In the genomic region with DNA sequence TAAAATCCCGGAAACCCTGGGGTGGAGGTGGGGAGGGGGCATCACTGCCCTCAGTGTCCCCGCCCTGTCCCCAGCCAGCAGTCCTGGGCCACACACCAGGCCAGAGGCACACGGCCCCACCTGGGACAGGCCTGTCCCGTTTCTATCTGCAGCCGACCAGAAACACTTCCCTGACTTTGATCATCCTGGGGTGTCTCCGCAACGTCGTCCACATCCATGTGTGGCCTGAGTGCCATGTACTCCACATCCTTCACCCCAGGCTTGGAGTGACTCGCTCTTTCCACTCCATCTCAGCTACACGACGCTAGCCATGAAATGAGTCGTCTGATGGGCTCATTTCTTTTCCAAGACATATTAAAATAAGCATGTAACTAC, we compare ENCODE assay signal across 15 cellular contexts. TPM values are rescaled to one million over a fixed set of nuclear protein-coding genes. Genes with fewer than 3 reads are reported as not detected.
DNase-seq lines count a peak whose midpoint lies in the region; ATAC-seq and TF ChIP-seq lines count a peak whose summit lies in the region.
"Had no signal": no experiment of that assay in that cellular context is flagged by ENCODE, and none has a peak within 500 bp of the region (broad histone marks: within the 10 kb centered on the region; RNA-seq: fewer than 3 reads in every experiment).

No MANE protein-coding gene starts in this region.

- ATAC-seq in Right ventricle myocardium superior (ENCODE audit: poor library complexity) (no peak), left ventricle myocardium superior (no peak)
- no peak for ATAC-seq in effector memory CD8-positive, alpha-beta T cell (replicated peaks)
- ATAC-seq: naive thymus-derived CD4-positive, alpha-beta T cell; upper lobe of right lung had no signal

- 67% methylated on average over 12 of the region's 12 CpGs for WGBS in hepatocyte (ENCODE audit: low lambda C conversion rate, missing lambda C conversion rate)

- H3K9me3 Mint-ChIP-seq in effector memory CD8-positive, alpha-beta T cell = no peaks in the 10 kb centered on the region
- H3K9me3 Mint-ChIP-seq: activated T-cell treated with anti-CD3 and anti-CD28 coated beads, Interleukin-2, amount 50 U/mL, for 24 hours; naive thymus-derived CD4-positive, alpha-beta T cell had no signal

- H3K27me3 Mint-ChIP-seq in effector memory CD8-positive, alpha-beta T cell = no peaks in the 10 kb centered on the region
- H3K27me3 Mint-ChIP-seq: activated T-cell treated with anti-CD3 and anti-CD28 coated beads, Interleukin-2, amount 50 U/mL, for 24 hours; naive thymus-derived CD4-positive, alpha-beta T cell had no signal

- no peaks in the 10 kb centered on the region for H3K79me2 ChIP-seq in hepatocyte

- no peak for TF ChIP-seq CTCF in hepatocyte (IDR thresholded peaks at IDR 0.05; ENCODE audit: poor library complexity)

- peak overlapping the region; percentile 49 for H3K27ac ChIP-seq in hepatocyte
- H3K27ac ChIP-seq: upper lobe of right lung had no signal

- H3K27ac Mint-ChIP-seq in effector memory CD8-positive, alpha-beta T cell = no peak overlapping the region
- H3K27ac Mint-ChIP-seq: activated T-cell treated with anti-CD3 and anti-CD28 coated beads, Interleukin-2, amount 50 U/mL, for 24 hours had no signal

- no peaks in the 10 kb centered on the region for H3K27me3 ChIP-seq in hepatocyte
- H3K27me3 ChIP-seq: body of pancreas, upper lobe of right lung had no signal

- H3K4me1 ChIP-seq in hepatocyte (ENCODE audit: insufficient read depth) = peaks cover 17% of the 10 kb centered on the region
- H3K4me1 ChIP-seq: body of pancreas, upper lobe of right lung had no signal

- H3K9me3 ChIP-seq in hepatocyte (ENCODE audit: low read depth) = no peaks in the 10 kb centered on the region
- H3K9me3 ChIP-seq: body of pancreas, upper lobe of right lung had no signal

- H3K4me1 Mint-ChIP-seq in effector memory CD8-positive, alpha-beta T cell (ENCODE audit: low read depth in 2 of 2) = peaks cover 0 to 8% of the 10 kb centered on the region in 2 donors

- H3K36me3 ChIP-seq in hepatocyte (replicated peaks; ENCODE audit: insufficient read depth, low read depth) = no peaks in the 10 kb centered on the region
- H3K36me3 ChIP-seq: upper lobe of right lung had no signal

- H3K4me3 ChIP-seq in hepatocyte = no peak overlapping the region
- H3K4me3 ChIP-seq: body of pancreas, upper lobe of right lung had no signal

- no peak overlapping the region for H3K4me2 ChIP-seq in hepatocyte

- H3K9me2 ChIP-seq in hepatocyte (replicated peaks; ENCODE audit: insufficient read depth) = no peaks in the 10 kb centered on the region

- no peak overlapping the region for H3K4me3 Mint-ChIP-seq in effector memory CD8-positive, alpha-beta T cell
- H3K4me3 Mint-ChIP-seq: activated T-cell treated with anti-CD3 and anti-CD28 coated beads, Interleukin-2, amount 50 U/mL, for 24 hours; naive thymus-derived CD4-positive, alpha-beta T cell had no signal

- no peak overlapping the region for H2AFZ ChIP-seq in hepatocyte

- no peaks in the 10 kb centered on the region for H3K36me3 Mint-ChIP-seq in effector memory CD8-positive, alpha-beta T cell (ENCODE audit: insufficient read depth)

- peak; percentile 26 for DNase-seq in Right ventricle myocardium superior
- no peak for DNase-seq in left ventricle myocardium superior
- peak; percentile 64 for DNase-seq in T1000 (lab: John Stamatoyannopoulos, UW)
- no peak for DNase-seq in hepatocyte (ENCODE audit: low spot score)
- DNase-seq in NCI-H1436 treated with DMSO at 0.1 percent for 48 hours (lab: John Stamatoyannopoulos, UW) = no peak
- DNase-seq in globus pallidus (ENCODE audit: low spot score) = no peak
- DNase-seq in effector memory CD8-positive, alpha-beta T cell = no peak
- no peak for DNase-seq in COR-L47 (lab: John Stamatoyannopoulos, UW)
- DNase-seq: activated T-cell treated with anti-CD3 and anti-CD28 coated beads, Interleukin-2, amount 50 U/mL, for 24 hours; NCI-H1092; small intestine; upper lobe of right lung had no signal

- no peaks in the 10 kb centered on the region for H4K20me1 ChIP-seq in hepatocyte (ENCODE audit: insufficient read depth, poor library complexity, severe bottlenecking)

- intact Hi-C loops in Right ventricle myocardium superior (cut with DNase I) = no loop called here
- intact Hi-C loops in left ventricle myocardium superior (cut with micrococcal nuclease) = no loop called here

RNA-seq across cellular contexts. Expression of a gene that starts 19.7 kb away (rescaled TPM):
- total RNA-seq in Right ventricle myocardium superior = 39.8 TPM
- 50.8 TPM for total RNA-seq in left ventricle myocardium superior
- total RNA-seq in hepatocyte = 23.5 and 24.0 TPM in 2 replicates
- 44.8 and 46.9 TPM in 2 replicates for polyA plus RNA-seq in hepatocyte
- total RNA-seq: G401 had no signal
- polyA plus RNA-seq: naive thymus-derived CD4-positive, alpha-beta T cell had no signal

RNA-seq across cellular contexts. Expression of a gene that starts 39.1 kb away (rescaled TPM):
- total RNA-seq in Right ventricle myocardium superior (37.5 TPM), left ventricle myocardium superior (42.0 TPM), hepatocyte (17.3 and 19.7 TPM in 2 replicates)
- 17.1 and 21.1 TPM in 2 replicates for polyA plus RNA-seq in hepatocyte

Comparison
In these comparisons a context has a peak if more than half of its experiments do, and no peak if none do; other contexts are left out.
1. DNase-seq: peak in Right ventricle myocardium superior (single experiment) and T1000 (single experiment); none in left ventricle myocardium superior (single experiment), hepatocyte (single experiment), NCI-H1436 treated with DMSO at 0.1 percent for 48 hours (single experiment), globus pallidus (single experiment), effector memory CD8-positive, alpha-beta T cell (0 of 3) and COR-L47 (single experiment).